23 cellular contexts compared by ENCODE assay signal in the genomic region with DNA sequence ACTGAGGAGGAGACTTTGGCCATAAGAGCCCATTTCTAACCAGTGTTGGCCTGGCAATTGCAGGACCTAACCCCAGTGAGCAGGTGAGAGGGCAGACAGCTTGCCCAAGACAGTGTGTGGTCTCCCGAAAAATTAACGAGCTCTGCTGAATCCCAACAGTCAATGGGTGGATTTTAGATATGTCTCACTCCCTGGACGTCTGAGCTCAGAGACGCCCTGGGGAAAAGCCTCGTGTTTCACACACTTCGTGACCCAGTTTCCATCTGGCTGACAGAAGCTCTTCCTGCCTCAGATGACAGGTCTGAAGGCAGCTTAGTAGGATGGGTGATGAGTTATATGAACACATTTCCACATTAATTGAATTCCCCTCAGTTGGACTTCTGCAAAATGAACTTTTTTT.
DNase-seq lines count a peak whose midpoint lies in the region; ATAC-seq and TF ChIP-seq lines count a peak whose summit lies in the region.
"Had no signal": no experiment of that assay in that cellular context is flagged by ENCODE, and none has a peak within 500 bp of the region (broad histone marks: within the 10 kb centered on the region; RNA-seq: fewer than 3 reads in every experiment).

No MANE protein-coding gene starts in this region.

- 43 to 54% (median 50%) methylated on average over 5 to 6 of the region's 6 CpGs for WGBS in heart left ventricle, 4 donors
- WGBS in right cardiac atrium = 45% methylated on average over 6 of the region's 6 CpGs
- WGBS in suprapubic skin = 34% methylated on average over 6 of the region's 6 CpGs

- H3K4me3 ChIP-seq in heart left ventricle (no peak overlapping the region), right cardiac atrium (ENCODE audit: low read length) (no peak overlapping the region), suprapubic skin (no peak overlapping the region)
- H3K4me3 ChIP-seq: GM23248, left lung had no signal

- H3K4me1 Mint-ChIP-seq in activated naive CD8-positive, alpha-beta T cell treated with anti-CD3 and anti-CD28 coated beads, Interleukin-2, amount 10 ng/mL, durations not matched to agents 7 days and 5 days = peaks cover 21% of the 10 kb centered on the region

- H3K9me3 Mint-ChIP-seq in activated naive CD8-positive, alpha-beta T cell treated with anti-CD3 and anti-CD28 coated beads, Interleukin-2, amount 10 ng/mL, durations not matched to agents 7 days and 5 days = peaks cover 1% of the 10 kb centered on the region
- H3K9me3 Mint-ChIP-seq: nephron progenitor cell had no signal

- intact Hi-C loops in heart left ventricle (cut with DNase I) (no loop called here), cardiac septum (cut with DNase I) (no loop called here), right cardiac atrium (cut with DNase I) (no loop called here)

- no peaks in the 10 kb centered on the region for H3K36me3 ChIP-seq in heart left ventricle
- H3K36me3 ChIP-seq in suprapubic skin = no peaks in the 10 kb centered on the region
- H3K36me3 ChIP-seq: left lung had no signal

- H3K27ac Mint-ChIP-seq in activated naive CD8-positive, alpha-beta T cell treated with anti-CD3 and anti-CD28 coated beads, Interleukin-2, amount 10 ng/mL, durations not matched to agents 7 days and 5 days = no peak overlapping the region
- H3K27ac Mint-ChIP-seq: HFFc6, nephron progenitor cell, WTC11 had no signal

- H3K36me3 Mint-ChIP-seq in activated naive CD8-positive, alpha-beta T cell treated with anti-CD3 and anti-CD28 coated beads, Interleukin-2, amount 10 ng/mL, durations not matched to agents 7 days and 5 days = no peaks in the 10 kb centered on the region
- H3K36me3 Mint-ChIP-seq: WTC11 had no signal

- TF ChIP-seq EP300 in suprapubic skin (IDR thresholded peaks at IDR 0.05) = no peak

- H3K27me3 ChIP-seq in heart left ventricle (no peaks in the 10 kb centered on the region), right cardiac atrium (ENCODE audit: control insufficient read depth, insufficient read depth) (no peaks in the 10 kb centered on the region), suprapubic skin (peaks cover 15% of the 10 kb centered on the region)

- DNase-seq in heart left ventricle = peak in 2 of 5 donors; percentile 45 to 51
- DNase-seq in cardiac septum (ENCODE audit: low spot score) = no peak
- no peak for DNase-seq in activated naive CD8-positive, alpha-beta T cell treated with anti-CD3 and anti-CD28 coated beads, Interleukin-2, amount 10 ng/mL, durations not matched to agents 7 days and 5 days
- DNase-seq in right cardiac atrium = peak in 2 of 3 donors; percentile 36 to 43
- DNase-seq in suprapubic skin (ENCODE audit: low spot score in 2 of 2) = no peak
- no peak for DNase-seq in COR-L47 (lab: John Stamatoyannopoulos, UW)
- DNase-seq in inferior parietal cortex (ENCODE audit: extremely low spot score) = no peak
- no peak for DNase-seq in A172 (ENCODE audit: low spot score)
- DNase-seq: cortex of kidney; DMS79 treated with DMSO at 0.1 percent for 48 hours; GM23248; HFFc6; left lung; NCI-H1436 treated with DMSO at 0.1 percent for 48 hours; nephron progenitor cell; small intestine; stimulated activated CD4-positive, alpha-beta T cell treated with anti-CD3 and anti-CD28 coated beads, Interleukin-2, amount 100 ng/mL, for 48 hours; stimulated activated naive CD4-positive, alpha-beta T cell treated with Interleukin-2 at 50 U/mL for 16 hours; T-helper 9 cell; trophoblast cell had no signal

- peaks cover 80% of the 10 kb centered on the region for H3K27me3 Mint-ChIP-seq in activated naive CD8-positive, alpha-beta T cell treated with anti-CD3 and anti-CD28 coated beads, Interleukin-2, amount 10 ng/mL, durations not matched to agents 7 days and 5 days

- H3K27ac ChIP-seq in heart left ventricle (no peak overlapping the region), right cardiac atrium (ENCODE audit: low read length) (no peak overlapping the region), suprapubic skin (peak overlapping the region; percentile 60)
- H3K27ac ChIP-seq: GM23248, KMS-11, left lung, RWPE1 had no signal

- no peak overlapping the region for H3K4me3 Mint-ChIP-seq in activated naive CD8-positive, alpha-beta T cell treated with anti-CD3 and anti-CD28 coated beads, Interleukin-2, amount 10 ng/mL, durations not matched to agents 7 days and 5 days
- H3K4me3 Mint-ChIP-seq: HFFc6, nephron progenitor cell, WTC11 had no signal

- no peak for TF ChIP-seq CTCF in heart left ventricle (IDR thresholded peaks at IDR 0.05)
- TF ChIP-seq CTCF in suprapubic skin (IDR thresholded peaks at IDR 0.05) = no peak

- peaks cover 0 to 9% (median 0%) of the 10 kb centered on the region in 12 donors for H3K4me1 ChIP-seq in heart left ventricle
- no peaks in the 10 kb centered on the region for H3K4me1 ChIP-seq in right cardiac atrium (ENCODE audit: control insufficient read depth, insufficient read depth, low read length)
- peaks cover 14% of the 10 kb centered on the region for H3K4me1 ChIP-seq in suprapubic skin
- H3K4me1 ChIP-seq: left lung had no signal

- ATAC-seq in heart left ventricle (peak in 3 of 4 donors; percentile 31 to 90 (median 48)), right cardiac atrium (peak in 1 of 2 donors; percentile 71)
- peak; percentile 30 for ATAC-seq in activated naive CD8-positive, alpha-beta T cell treated with anti-CD3 and anti-CD28 coated beads, Interleukin-2, amount 10 ng/mL, durations not matched to agents 7 days and 5 days (ENCODE audit: low read depth)
- ATAC-seq: left lung, WTC11 had no signal

- H3K9me3 ChIP-seq in heart left ventricle (no peaks in the 10 kb centered on the region), right cardiac atrium (ENCODE audit: control insufficient read depth, low read length) (no peaks in the 10 kb centered on the region), suprapubic skin (no peaks in the 10 kb centered on the region)
- H3K9me3 ChIP-seq: left lung had no signal

- POLR2A ChIA-PET in activated naive CD8-positive, alpha-beta T cell treated with anti-CD3 and anti-CD28 coated beads, Interleukin-2, amount 10 ng/mL, durations not matched to agents 7 days and 5 days (lab: Charles Lee) = no interaction called here

- TF ChIP-seq POLR2A in heart left ventricle (IDR thresholded peaks at IDR 0.05) (no peak), suprapubic skin (IDR thresholded peaks at IDR 0.05) (no peak)

Comparison
In these comparisons a context has a peak if more than half of its experiments do, and no peak if none do; other contexts are left out.
1. DNase-seq: peak in right cardiac atrium (2 of 3); none in cardiac septum (single experiment), activated naive CD8-positive, alpha-beta T cell treated with anti-CD3 and anti-CD28 coated beads, Interleukin-2, amount 10 ng/mL, durations not matched to agents 7 days and 5 days (single experiment), suprapubic skin (0 of 2), COR-L47 (single experiment), inferior parietal cortex (single experiment) and A172 (single experiment).